ENCODE assay signal across 17 cellular contexts in genomic region chr15:42373274-42373673, GRCh38. TPM values are rescaled to one million over a fixed set of nuclear protein-coding genes. Genes with fewer than 3 reads are reported as not detected.
DNase-seq lines count a peak whose midpoint lies in the region; ATAC-seq and TF ChIP-seq lines count a peak whose summit lies in the region.
"Had no signal": no experiment of that assay in that cellular context is flagged by ENCODE, and none has a peak within 500 bp of the region (broad histone marks: within the 10 kb centered on the region; RNA-seq: fewer than 3 reads in every experiment).

No MANE protein-coding gene starts in this region.

- no peak overlapping the region for H3K27ac Mint-ChIP-seq in HFFc6
- no peak overlapping the region for H3K27ac Mint-ChIP-seq in natural killer cell treated with Interleukin-12 subunit alpha and Interleukin-12 subunit beta and Interleukin-15 and Interleukin-18, amount 100 ng/mL, for 72 hours
- H3K27ac Mint-ChIP-seq: CD4-positive, alpha-beta T cell; GM23338 had no signal

- H3K27me3 Mint-ChIP-seq in HFFc6 (ENCODE audit: insufficient read depth) = peaks cover 2% of the 10 kb centered on the region; the same call in 1 of the 2 replicates
- no peaks in the 10 kb centered on the region for H3K27me3 Mint-ChIP-seq in natural killer cell treated with Interleukin-12 subunit alpha and Interleukin-12 subunit beta and Interleukin-15 and Interleukin-18, amount 100 ng/mL, for 72 hours
- H3K27me3 Mint-ChIP-seq: CD4-positive, alpha-beta T cell had no signal

- peaks cover 10% of the 10 kb centered on the region for H3K9me3 Mint-ChIP-seq in HFFc6
- H3K9me3 Mint-ChIP-seq in natural killer cell treated with Interleukin-12 subunit alpha and Interleukin-12 subunit beta and Interleukin-15 and Interleukin-18, amount 100 ng/mL, for 72 hours = no peaks in the 10 kb centered on the region
- H3K9me3 Mint-ChIP-seq: CD4-positive, alpha-beta T cell had no signal

- no peaks in the 10 kb centered on the region for H3K9me3 ChIP-seq in gastrocnemius medialis

- H3K36me3 Mint-ChIP-seq in HFFc6 (ENCODE audit: low read depth) = peaks cover 14% of the 10 kb centered on the region
- H3K36me3 Mint-ChIP-seq in natural killer cell treated with Interleukin-12 subunit alpha and Interleukin-12 subunit beta and Interleukin-15 and Interleukin-18, amount 100 ng/mL, for 72 hours = no peaks in the 10 kb centered on the region

- ATAC-seq in left ventricle myocardium superior = peak; percentile 84
- ATAC-seq in gastrocnemius medialis = peak; percentile 20 to 37
- no peak for ATAC-seq in natural killer cell treated with Interleukin-12 subunit alpha and Interleukin-12 subunit beta and Interleukin-15 and Interleukin-18, amount 100 ng/mL, for 72 hours
- ATAC-seq in GM21381 (IDR thresholded peaks at IDR 0.05; ENCODE audit: unreplicated experiment) = no peak
- ATAC-seq: GM23338 had no signal

- peaks cover 55 to 56% of the 10 kb centered on the region in 2 donors for H3K4me1 ChIP-seq in gastrocnemius medialis

- no peak overlapping the region for H3K4me3 ChIP-seq in cardiac fibroblast (replicated peaks in 1 of 2; ENCODE audit: low read depth in 2 of 2, low read length in 2 of 2)
- H3K4me3 ChIP-seq in gastrocnemius medialis = no peak overlapping the region
- H3K4me3 ChIP-seq: GM23338 had no signal

- H3K4me3 Mint-ChIP-seq in HFFc6 = no peak overlapping the region
- H3K4me3 Mint-ChIP-seq in natural killer cell treated with Interleukin-12 subunit alpha and Interleukin-12 subunit beta and Interleukin-15 and Interleukin-18, amount 100 ng/mL, for 72 hours = no peak overlapping the region
- H3K4me3 Mint-ChIP-seq: CD4-positive, alpha-beta T cell; GM23338 had no signal

- TF ChIP-seq CTCF in cardiac fibroblast (IDR thresholded peaks at IDR 0.05; ENCODE audit: low read depth, low read length) = no peak
- no peak for TF ChIP-seq CTCF in gastrocnemius medialis (IDR thresholded peaks at IDR 0.05 in 4 of 5, conservative IDR thresholded peaks at IDR 0.05 in 1 of 5)
- no peak for TF ChIP-seq CTCF in HFFc6 (IDR thresholded peaks at IDR 0.05)

- H3K4me1 Mint-ChIP-seq in HFFc6 (ENCODE audit: low read depth) = peaks cover 27% of the 10 kb centered on the region
- H3K4me1 Mint-ChIP-seq in natural killer cell treated with Interleukin-12 subunit alpha and Interleukin-12 subunit beta and Interleukin-15 and Interleukin-18, amount 100 ng/mL, for 72 hours (ENCODE audit: low read depth in 2 of 2) = peaks cover 6% of the 10 kb centered on the region in 2 donors
- H3K4me1 Mint-ChIP-seq: GM23338 had no signal

- H3K27ac ChIP-seq in gastrocnemius medialis = peak overlapping the region; percentile 93 to 97 (median 96)

- H3K36me3 ChIP-seq in gastrocnemius medialis = peaks cover 0 to 7% of the 10 kb centered on the region in 2 donors

- no peaks in the 10 kb centered on the region for H3K27me3 ChIP-seq in gastrocnemius medialis

- in situ Hi-C loops in gastrocnemius medialis (cut with MboI; ENCODE audit: low sequenced_read_pairs in 4 of 4) = no loop called here

- intact Hi-C loops in left ventricle myocardium superior (cut with micrococcal nuclease) (no loop called here), gastrocnemius medialis (cut with DNase I; ENCODE audit: low total_unique reads) (no loop called here)

- no peak for TF ChIP-seq POLR2A in gastrocnemius medialis (IDR thresholded peaks at IDR 0.05)

- DNase-seq in EH (ENCODE audit: low read depth) (peak; percentile 32), cardiac fibroblast (ENCODE audit: low read depth in 2 of 2) (peak; percentile 14 to 18), left ventricle myocardium superior (peak; percentile 82), gastrocnemius medialis (peak; percentile 43 to 66), HFFc6 (no peak), dedifferentiated amniotic fluid mesenchymal stem cell (ENCODE audit: extremely low spot score) (no peak)
- no peak for DNase-seq in natural killer cell treated with Interleukin-12 subunit alpha and Interleukin-12 subunit beta and Interleukin-15 and Interleukin-18, amount 100 ng/mL, for 72 hours (ENCODE audit: low spot score)
- DNase-seq: Calu3; CD4-positive, alpha-beta T cell; DMS79 treated with DMSO at 0.1 percent for 48 hours; GDM1; NCI-H1105 treated with DMSO at 0.1 percent for 48 hours; NCI-H187; NCI-H748 treated with DMSO at 0.1 percent for 48 hours; SHP77 treated with DMSO at 0.1 percent for 48 hours had no signal

RNA-seq across cellular contexts. Expression of gene CAPN3, which starts 14.0 kb away (rescaled TPM):
- total RNA-seq in left ventricle myocardium superior (3.8 TPM), gastrocnemius medialis (100 to 1,000 TPM in 3 of 4 donors, 10 to 100 TPM in 1; 96.8 to 263 (median 163) TPM)
- total RNA-seq in HFFc6 (2021; fragmentation: NEBNext Ultra II Directional; extraction: Animal tissue kit (Norgen Biotek cat#: 25700)) = 1 to 10 TPM in 5 of 6 experiments, under 1 TPM in 1; 0.81 to 1.9 (median 1.5) TPM
- total RNA-seq in natural killer cell treated with Interleukin-12 subunit alpha and Interleukin-12 subunit beta and Interleukin-15 and Interleukin-18, amount 100 ng/mL, for 72 hours = 1 to 10 TPM; 2.0 to 5.8 TPM

Comparison
In these comparisons a context has a peak if more than half of its experiments do, and no peak if none do; other contexts are left out.
1. DNase-seq: peak in EH (single experiment), cardiac fibroblast (2 of 2), left ventricle myocardium superior (single experiment) and gastrocnemius medialis (2 of 2); none in HFFc6 (single experiment), natural killer cell treated with Interleukin-12 subunit alpha and Interleukin-12 subunit beta and Interleukin-15 and Interleukin-18, amount 100 ng/mL, for 72 hours (single experiment) and dedifferentiated amniotic fluid mesenchymal stem cell (single experiment).
2. ATAC-seq: peak in left ventricle myocardium superior (single experiment) and gastrocnemius medialis (2 of 2); none in natural killer cell treated with Interleukin-12 subunit alpha and Interleukin-12 subunit beta and Interleukin-15 and Interleukin-18, amount 100 ng/mL, for 72 hours (0 of 2) and GM21381 (single experiment).
3. RNA of gene CAPN3, which starts 14.0 kb away (total RNA-seq): 96.8 to 263 TPM in gastrocnemius medialis; 2.0 to 5.8 TPM in natural killer cell treated with Interleukin-12 subunit alpha and Interleukin-12 subunit beta and Interleukin-15 and Interleukin-18, amount 100 ng/mL, for 72 hours, 3.8 TPM in left ventricle myocardium superior (single experiment) and 0.81 to 1.9 TPM in HFFc6; every median in the first group is over 10 times any median in the second.